Comparison of ENCODE assay signal across 8 cellular contexts in the genomic region with DNA sequence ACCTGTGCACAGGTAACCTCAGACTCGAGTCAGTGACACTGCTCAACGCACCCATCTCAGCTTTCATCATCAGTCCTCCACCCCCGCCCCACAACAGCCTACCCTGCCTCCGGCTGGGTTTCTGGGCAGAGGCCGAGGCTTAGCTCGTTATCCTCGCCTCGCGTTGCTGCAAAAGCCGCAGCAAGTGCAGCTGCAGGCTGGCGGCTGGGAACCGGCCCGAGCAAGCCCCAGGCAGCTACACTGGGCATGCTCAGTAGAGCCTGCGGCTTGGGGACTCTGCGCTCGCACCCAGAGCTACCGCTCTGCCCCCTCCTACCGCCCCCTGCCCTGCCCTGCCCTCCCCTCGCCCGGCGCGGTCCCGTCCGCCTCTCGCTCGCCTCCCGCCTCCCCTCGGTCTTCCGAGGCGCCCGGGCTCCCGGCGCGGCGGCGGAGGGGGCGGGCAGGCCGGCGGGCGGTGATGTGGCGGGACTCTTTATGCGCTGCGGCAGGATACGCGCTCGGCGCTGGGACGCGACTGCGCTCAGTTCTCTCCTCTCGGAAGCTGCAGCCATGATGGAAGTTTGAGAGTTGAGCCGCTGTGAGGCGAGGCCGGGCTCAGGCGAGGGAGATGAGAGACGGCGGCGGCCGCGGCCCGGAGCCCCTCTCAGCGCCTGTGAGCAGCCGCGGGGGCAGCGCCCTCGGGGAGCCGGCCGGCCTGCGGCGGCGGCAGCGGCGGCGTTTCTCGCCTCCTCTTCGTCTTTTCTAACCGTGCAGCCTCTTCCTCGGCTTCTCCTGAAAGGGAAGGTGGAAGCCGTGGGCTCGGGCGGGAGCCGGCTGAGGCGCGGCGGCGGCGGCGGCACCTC. TPM values are rescaled to one million over a fixed set of nuclear protein-coding genes. Genes with fewer than 3 reads are reported as not detected.
DNase-seq lines count a peak whose midpoint lies in the region; ATAC-seq and TF ChIP-seq lines count a peak whose summit lies in the region.

A gene with protein sequence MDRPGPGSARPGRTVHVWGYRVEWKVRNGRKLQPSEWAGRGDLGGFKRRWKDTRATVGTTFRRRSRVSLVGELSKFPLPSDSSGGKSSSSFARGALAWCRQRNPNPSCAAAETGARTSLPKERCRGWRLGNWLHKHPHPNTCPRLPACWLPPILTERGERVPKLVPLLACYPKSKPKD (minus strand): TSS at position 432 of the 842 bp plus-strand sequence. CDS start 1,046 bp downstream, outside the sequence.
Gene PTEN, plus strand, starts transcription at position 524 of the 842 bp plus-strand sequence. CDS start 845 bp downstream, outside the sequence.

- peak within 1 kb of the TSS; percentile 97 for H3K27ac Mint-ChIP-seq in activated CD4-positive, alpha-beta T cell treated with anti-CD3 and anti-CD28 coated beads, Interleukin-2, amount 10 ng/mL, durations not matched to agents 7 days and 5 days

- POLR2A ChIA-PET in activated CD4-positive, alpha-beta T cell treated with anti-CD3 and anti-CD28 coated beads, Interleukin-2, amount 10 ng/mL, durations not matched to agents 7 days and 5 days (lab: Charles Lee) = interaction anchor here (0.6 to 1.1 kb wide), 3 partner anchors 11 to 228 kb away, joined by 3 to 4 read pairs (median 3); no protein-coding TSS in a partner anchor

- peak within 1 kb of the TSS; percentile 92 for H3K4me3 ChIP-seq in coronary artery

- H3K4me1 Mint-ChIP-seq in activated CD4-positive, alpha-beta T cell treated with anti-CD3 and anti-CD28 coated beads, Interleukin-2, amount 10 ng/mL, durations not matched to agents 7 days and 5 days = peaks cover 38% of the 10 kb centered on the region

- H3K4me3 Mint-ChIP-seq in activated CD4-positive, alpha-beta T cell treated with anti-CD3 and anti-CD28 coated beads, Interleukin-2, amount 10 ng/mL, durations not matched to agents 7 days and 5 days = peak within 1 kb of the TSS; percentile 95

- TF ChIP-seq CTCF in coronary artery (IDR thresholded peaks at IDR 0.05) = no peak

- peak within 1 kb of the TSS; percentile 97 to 98 for H3K27ac ChIP-seq in coronary artery

- H3K27me3 Mint-ChIP-seq in activated CD4-positive, alpha-beta T cell treated with anti-CD3 and anti-CD28 coated beads, Interleukin-2, amount 10 ng/mL, durations not matched to agents 7 days and 5 days = no peaks in the 10 kb centered on the region

- CTCF ChIA-PET in activated CD4-positive, alpha-beta T cell treated with anti-CD3 and anti-CD28 coated beads, Interleukin-2, amount 10 ng/mL, durations not matched to agents 7 days and 5 days (lab: Charles Lee) = interaction anchor here (1.0 to 2.3 kb wide), 7 partner anchors 23 to 689 kb away, joined by 3 to 14 read pairs (median 3); no protein-coding TSS in a partner anchor

- no peaks in the 10 kb centered on the region for H3K9me3 Mint-ChIP-seq in activated CD4-positive, alpha-beta T cell treated with anti-CD3 and anti-CD28 coated beads, Interleukin-2, amount 10 ng/mL, durations not matched to agents 7 days and 5 days

- peak; percentile 93 for DNase-seq in AG08396 (ENCODE audit: low spot score)
- DNase-seq in NCI-H510A treated with DMSO at 0.1 percent for 48 hours (lab: John Stamatoyannopoulos, UW) = peak; percentile 95
- peak; percentile 80 for DNase-seq in activated CD4-positive, alpha-beta T cell treated with anti-CD3 and anti-CD28 coated beads, Interleukin-2, amount 10 ng/mL, durations not matched to agents 7 days and 5 days
- DNase-seq in coronary artery (ENCODE audit: low spot score) = peak; percentile 92
- DNase-seq in left lobe of liver (ENCODE audit: low spot score) = peak; percentile 94
- DNase-seq in stimulated activated CD4-positive, alpha-beta T cell treated with anti-CD3 and anti-CD28 coated beads, Interleukin-1b, Interleukin-23, amount 100 ng/mL, for 4 hours (ENCODE audit: low read depth in 2 of 2) = peak; percentile 65 to 75

- H3K36me3 Mint-ChIP-seq in activated CD4-positive, alpha-beta T cell treated with anti-CD3 and anti-CD28 coated beads, Interleukin-2, amount 10 ng/mL, durations not matched to agents 7 days and 5 days (ENCODE audit: low read depth) = peaks cover 33% of the 10 kb centered on the region

- ATAC-seq in GM19023 (IDR thresholded peaks at IDR 0.05; ENCODE audit: unreplicated experiment) (peak; percentile 32), HG03354 (IDR thresholded peaks at IDR 0.05; ENCODE audit: poor library complexity, severe bottlenecking, unreplicated experiment) (peak; percentile 38), left lobe of liver (peak; percentile 68)

RNA-seq across cellular contexts. Expression of the first gene that starts in this region (rescaled TPM):
- 1 to 10 TPM; 1.1 to 1.3 TPM for total RNA-seq in activated CD4-positive, alpha-beta T cell treated with anti-CD3 and anti-CD28 coated beads, Interleukin-2, amount 10 ng/mL, durations not matched to agents 7 days and 5 days
- 0.68 TPM for total RNA-seq in left lobe of liver

RNA-seq across cellular contexts. Expression of gene PTEN, which starts in this region (rescaled TPM):
- 10 to 100 TPM; 91.3 to 93.9 TPM for total RNA-seq in activated CD4-positive, alpha-beta T cell treated with anti-CD3 and anti-CD28 coated beads, Interleukin-2, amount 10 ng/mL, durations not matched to agents 7 days and 5 days
- 41.5 TPM for total RNA-seq in left lobe of liver

Comparison
In these comparisons a context has a peak if more than half of its experiments do, and no peak if none do; other contexts are left out.
1. Peak in every context shown above with its lines: DNase-seq, ATAC-seq, H3K4me3 ChIP-seq and H3K27ac ChIP-seq.